12 cellular contexts compared by ENCODE assay signal in genomic region chr2:46030330-46030729, GRCh38.
"Had no signal": no experiment of that assay in that cellular context is flagged by ENCODE, and none has a peak within 500 bp of the region (broad histone marks: within the 10 kb centered on the region; RNA-seq: fewer than 3 reads in every experiment).

No MANE protein-coding gene starts in this region.

- H3K36me3 ChIP-seq: tibial artery had no signal

- H3K9me3 ChIP-seq: tibial artery had no signal

- ATAC-seq: foreskin keratinocyte; left colon; stimulated activated memory B cell treated with anti-CD40 and anti-IgM and Interleukin-4, amounts not matched to agents 10 μg/mL and 1 μg/mL and 100 μg/mL, for 72 hours had no signal

- H3K4me1 ChIP-seq: foreskin keratinocyte had no signal

- DNase-seq: activated CD4-positive, alpha-beta T cell treated with anti-CD3 and anti-CD28 coated beads for 1 hour; activated CD4-positive, alpha-beta T cell treated with anti-CD3 and anti-CD28 coated beads, Interleukin-2, amount 50 U/mL, for 4 hours; activated naive CD8-positive, alpha-beta T cell treated with anti-CD3 and anti-CD28 coated beads, Interleukin-2, amount 10 ng/mL, durations not matched to agents 7 days and 5 days; cortex of kidney; effector CD4-positive, alpha-beta T cell; foreskin keratinocyte; left colon; mesendoderm; stimulated activated CD4-positive, alpha-beta T cell treated with anti-CD3 and anti-CD28 coated beads, Interleukin-12 subunit alpha, Interleukin-12 subunit beta, amount 100 ng/mL, for 4 hours; T-helper 1 cell; tibial artery had no signal

- H3K4me3 ChIP-seq: tibial artery had no signal

- H3K27me3 ChIP-seq: foreskin keratinocyte, tibial artery had no signal

- H3K27ac ChIP-seq: foreskin keratinocyte had no signal
